21 cellular contexts compared by ENCODE assay signal in genomic region chr17:1384881-1385280, GRCh38. TPM values are rescaled to one million over a fixed set of nuclear protein-coding genes. Genes with fewer than 3 reads are reported as not detected.
DNase-seq lines count a peak whose midpoint lies in the region; ATAC-seq and TF ChIP-seq lines count a peak whose summit lies in the region.
"Had no signal": no experiment of that assay in that cellular context is flagged by ENCODE, and none has a peak within 500 bp of the region (broad histone marks: within the 10 kb centered on the region; RNA-seq: fewer than 3 reads in every experiment).

No MANE protein-coding gene starts in this region.

- no peak for TF ChIP-seq POLR2A in erythroblast (IDR thresholded peaks at IDR 0.05; ENCODE audit: low read length)

- no peak for ATAC-seq in CD8-positive, alpha-beta T cell
- ATAC-seq in naive B cell (ENCODE audit: low read depth in 2 of 2) (no peak), GM21528 (IDR thresholded peaks at IDR 0.05; ENCODE audit: low FRiP score, unreplicated experiment) (no peak), GM21367 (IDR thresholded peaks at IDR 0.05; ENCODE audit: unreplicated experiment) (no peak)
- ATAC-seq: SK-N-SH treated with all-trans-retinoic acid at 6 μM for 48 hours had no signal

- H3K27ac Mint-ChIP-seq in CD8-positive, alpha-beta T cell, result peak overlapping the region; percentile 33
- peak overlapping the region in 4 of 6 donors; percentile 26 to 79 (median 54) for H3K27ac Mint-ChIP-seq in naive B cell
- H3K27ac Mint-ChIP-seq: activated naive CD4-positive, alpha-beta T cell treated with anti-CD3 and anti-CD28 coated beads, Interleukin-2, amount 50 U/mL, for 24 hours had no signal

- peaks cover 55% of the 10 kb centered on the region for H3K4me1 Mint-ChIP-seq in CD8-positive, alpha-beta T cell (ENCODE audit: low read depth)
- peaks cover 34 to 74% (median 53%) of the 10 kb centered on the region in 3 donors for H3K4me1 Mint-ChIP-seq in naive B cell

- H3K36me3 ChIP-seq in CD8-positive, alpha-beta T cell (ENCODE audit: insufficient read depth, low read length), result no peaks in the 10 kb centered on the region
- peaks cover 12 to 22% of the 10 kb centered on the region in 2 experiments; a peak in 2 of 3 replicates for H3K36me3 ChIP-seq in HEK293 (ENCODE audit: control insufficient read depth in 2 of 2, insufficient read depth in 1 of 2, low read length in 2 of 2)
- H3K36me3 ChIP-seq: transverse colon had no signal

- H3K4me3 ChIP-seq in CD8-positive, alpha-beta T cell (ENCODE audit: low read depth, low read length), result no peak overlapping the region
- no peak overlapping the region for H3K4me3 ChIP-seq in HEK293 (ENCODE audit: low read depth, low read length)
- H3K4me3 ChIP-seq: esophagus squamous epithelium, transverse colon had no signal

- H3K27me3 Mint-ChIP-seq in CD8-positive, alpha-beta T cell (ENCODE audit: low read depth), result no peaks in the 10 kb centered on the region
- no peaks in the 10 kb centered on the region for H3K27me3 Mint-ChIP-seq in naive B cell
- H3K27me3 Mint-ChIP-seq: activated naive CD4-positive, alpha-beta T cell treated with anti-CD3 and anti-CD28 coated beads, Interleukin-2, amount 50 U/mL, for 24 hours had no signal

- no peaks in the 10 kb centered on the region for H3K27me3 ChIP-seq in CD8-positive, alpha-beta T cell (ENCODE audit: insufficient read depth, low read length)
- H3K27me3 ChIP-seq: esophagus squamous epithelium, transverse colon had no signal

- POLR2A ChIA-PET in CD8-positive, alpha-beta T cell (lab: Charles Lee), result interaction anchor here (0.7 kb wide), 1 partner anchor 911 kb away, joined by 3 read pairs; no protein-coding TSS in a partner anchor
- POLR2A ChIA-PET in HEK293 (lab: Yijun Ruan, JAX), result interaction anchor here (0.7 kb wide), 1 partner anchor 130 kb away, joined by 4 read pairs; no protein-coding TSS in a partner anchor

- no peaks in the 10 kb centered on the region for H3K9me3 ChIP-seq in CD8-positive, alpha-beta T cell (ENCODE audit: low read length)
- H3K9me3 ChIP-seq in HEK293 (ENCODE audit: control insufficient read depth, insufficient read depth, low read depth, low read length), result no peaks in the 10 kb centered on the region
- H3K9me3 ChIP-seq: esophagus squamous epithelium, transverse colon had no signal

- intact Hi-C loops in CD8-positive, alpha-beta T cell (cut with DNase I, micrococcal nuclease), result no loop called here

- peaks cover 8% of the 10 kb centered on the region for H3K36me3 Mint-ChIP-seq in CD8-positive, alpha-beta T cell
- no peaks in the 10 kb centered on the region for H3K36me3 Mint-ChIP-seq in naive B cell
- H3K36me3 Mint-ChIP-seq: activated naive CD4-positive, alpha-beta T cell treated with anti-CD3 and anti-CD28 coated beads, Interleukin-2, amount 50 U/mL, for 24 hours had no signal

- CTCF ChIA-PET in CD8-positive, alpha-beta T cell (lab: Charles Lee), result no interaction called here
- CTCF ChIA-PET in HEK293 (lab: Yijun Ruan, JAX), result interaction anchor here (1.0 to 2.1 kb wide), 3 partner anchors 18 to 30 kb away, joined by 3 to 6 read pairs (median 3); no protein-coding TSS in a partner anchor

- no peaks in the 10 kb centered on the region for H3K9me3 Mint-ChIP-seq in CD8-positive, alpha-beta T cell
- H3K9me3 Mint-ChIP-seq in naive B cell, result no peaks in the 10 kb centered on the region
- H3K9me3 Mint-ChIP-seq: activated naive CD4-positive, alpha-beta T cell treated with anti-CD3 and anti-CD28 coated beads, Interleukin-2, amount 50 U/mL, for 24 hours had no signal

- no peak overlapping the region for H3K27ac ChIP-seq in CD8-positive, alpha-beta T cell (ENCODE audit: low read depth, low read length)
- 0 out of 2 replicates have a peak overlapping the region, but pooled peaks have one; percentile 53 for H3K27ac ChIP-seq in HEK293 (ENCODE audit: extremely low read depth, low read depth, low read length)

- peaks cover 59% of the 10 kb centered on the region for H3K4me1 ChIP-seq in CD8-positive, alpha-beta T cell (ENCODE audit: insufficient read depth, low read length)
- H3K4me1 ChIP-seq in HEK293 (ENCODE audit: control insufficient read depth, insufficient read depth, low read length), result peaks cover 60% of the 10 kb centered on the region

- no peak overlapping the region for H3K4me3 Mint-ChIP-seq in CD8-positive, alpha-beta T cell
- peak overlapping the region in 1 of 8 donors; percentile 64 for H3K4me3 Mint-ChIP-seq in naive B cell
- H3K4me3 Mint-ChIP-seq: activated naive CD4-positive, alpha-beta T cell treated with anti-CD3 and anti-CD28 coated beads, Interleukin-2, amount 50 U/mL, for 24 hours had no signal

- no peak for DNase-seq in CD8-positive, alpha-beta T cell
- DNase-seq in erythroblast (lab: John Stamatoyannopoulos, UW) (peak; percentile 54 to 70), naive B cell (no peak), NCI-H146 (lab: John Stamatoyannopoulos, UW) (no peak)
- no peak for DNase-seq in activated CD4-positive, alpha-beta T cell treated with anti-CD3 and anti-CD28 coated beads, Interleukin-2, amount 50 U/mL, for 48 hours
- DNase-seq: activated CD4-positive, alpha-beta T cell treated with anti-CD3 and anti-CD28 coated beads for 48 hours; COR-L47; DND-41; esophagus squamous epithelium; KG1; NCI-H2029; NCI-H446 treated with DMSO at 0.1 percent for 48 hours; NK-92 treated with Interleukin-12 subunit alpha and Interleukin-12 subunit beta, amount 100 ng/mL, for 24 hours; stimulated activated CD4-positive, alpha-beta T cell treated with anti-CD3 and anti-CD28 coated beads, Interleukin-2, amount 100 ng/mL, for 24 hours; stimulated activated naive CD4-positive, alpha-beta T cell treated with Interleukin-2 at 50 U/mL for 16 hours; transverse colon had no signal

- TF ChIP-seq CTCF in CD8-positive, alpha-beta T cell (IDR thresholded peaks at IDR 0.05), result no peak
- no peak for TF ChIP-seq CTCF in HEK293 (tag by site-specific recombination; IDR thresholded peaks at IDR 0.05)

TF ChIP-seq in HEK293, 187 proteins besides CTCF, POLR2A, EP300 and RAD21:
- TF ChIP-seq, protein P1, sequence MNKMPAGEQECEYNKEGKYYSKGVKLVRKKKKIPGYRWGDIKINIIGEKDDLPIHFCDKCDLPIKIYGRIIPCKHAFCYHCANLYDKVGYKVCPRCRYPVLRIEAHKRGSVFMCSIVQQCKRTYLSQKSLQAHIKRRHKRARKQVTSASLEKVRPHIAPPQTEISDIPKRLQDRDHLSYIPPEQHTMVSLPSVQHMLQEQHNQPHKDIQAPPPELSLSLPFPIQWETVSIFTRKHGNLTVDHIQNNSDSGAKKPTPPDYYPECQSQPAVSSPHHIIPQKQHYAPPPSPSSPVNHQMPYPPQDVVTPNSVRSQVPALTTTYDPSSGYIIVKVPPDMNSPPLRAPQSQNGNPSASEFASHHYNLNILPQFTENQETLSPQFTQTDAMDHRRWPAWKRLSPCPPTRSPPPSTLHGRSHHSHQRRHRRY (tag by site-specific recombination; IDR thresholded peaks at IDR 0.05), result no peak
- TF ChIP-seq ZNF530 (tag by site-specific recombination; IDR thresholded peaks at IDR 0.05; ENCODE audit: low read depth) (no peak), ZNF433 (tag by site-specific recombination; IDR thresholded peaks at IDR 0.05; ENCODE audit: low read depth) (no peak)

RNA-seq across cellular contexts. Expression of gene YWHAE, which starts 15.1 kb away (rescaled TPM):
- total RNA-seq in CD8-positive, alpha-beta T cell, result 100 to 1,000 TPM; 125 to 134 TPM
- 10 to 100 TPM; 41.6 to 51.5 (median 44.8) TPM for polyA plus RNA-seq in naive B cell (ENCODE audit: low read depth in 6 of 6)

Comparison
In these comparisons a context has a peak if more than half of its experiments do, and no peak if none do; other contexts are left out.
1. DNase-seq: peak in erythroblast (2 of 2); none in CD8-positive, alpha-beta T cell (0 of 7), naive B cell (single experiment), NCI-H146 (single experiment) and activated CD4-positive, alpha-beta T cell treated with anti-CD3 and anti-CD28 coated beads, Interleukin-2, amount 50 U/mL, for 48 hours (0 of 2).